ENCODE assay signal across 15 cellular contexts in the genomic region with DNA sequence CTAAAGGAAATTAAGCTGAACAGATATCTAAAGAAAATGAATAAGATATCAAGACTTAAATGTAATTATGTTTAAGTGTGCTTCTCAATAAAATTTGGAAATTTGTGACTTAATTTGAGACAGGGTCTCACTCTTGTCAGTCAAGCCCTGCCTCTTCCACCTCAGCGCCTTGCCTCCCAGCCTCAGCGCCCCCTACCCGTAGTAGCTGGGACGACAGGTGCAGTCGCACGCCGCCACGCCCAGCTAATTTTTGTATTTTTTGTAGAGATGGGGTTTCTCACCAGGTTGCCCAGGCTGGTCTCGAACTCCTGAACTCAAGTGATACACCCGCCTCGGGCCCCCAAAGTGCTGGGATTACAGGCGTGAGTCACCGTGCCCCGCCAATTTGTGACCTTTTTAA.
DNase-seq lines count a peak whose midpoint lies in the region; ATAC-seq and TF ChIP-seq lines count a peak whose summit lies in the region.
"Had no signal": no experiment of that assay in that cellular context is flagged by ENCODE, and none has a peak within 500 bp of the region (broad histone marks: within the 10 kb centered on the region; RNA-seq: fewer than 3 reads in every experiment).

No MANE protein-coding gene starts in this region.

- H3K36me3 Mint-ChIP-seq in glutamatergic neuron (ENCODE audit: unreplicated experiment), result no peaks in the 10 kb centered on the region

- H3K9me3 Mint-ChIP-seq in glutamatergic neuron (ENCODE audit: unreplicated experiment), result no peaks in the 10 kb centered on the region
- H3K9me3 Mint-ChIP-seq: activated B cell treated with CpG ODN at 0.5 μM for 24 hours had no signal

- H3K27me3 Mint-ChIP-seq in glutamatergic neuron (ENCODE audit: unreplicated experiment), result no peaks in the 10 kb centered on the region
- H3K27me3 Mint-ChIP-seq: activated B cell treated with CpG ODN at 0.5 μM for 24 hours; effector memory CD8-positive, alpha-beta T cell had no signal

- H3K4me1 Mint-ChIP-seq in glutamatergic neuron (ENCODE audit: low read depth, unreplicated experiment), result peaks cover 3% of the 10 kb centered on the region
- H3K4me1 Mint-ChIP-seq: activated B cell treated with CpG ODN at 0.5 μM for 24 hours had no signal

- peak; percentile 52 for TF ChIP-seq CTCF in Panc1 (IDR thresholded peaks at IDR 0.05)
- peak; percentile 83 for TF ChIP-seq CTCF in glutamatergic neuron (IDR thresholded peaks at IDR 0.05; ENCODE audit: partially characterized antibody, unreplicated experiment)

- no peak for ATAC-seq in Panc1
- ATAC-seq in GM19452 (IDR thresholded peaks at IDR 0.05; ENCODE audit: unreplicated experiment), result no peak
- ATAC-seq: effector memory CD8-positive, alpha-beta T cell; lower lobe of right lung; upper lobe of right lung had no signal

- no TSS peak for BruUV-seq in Panc1 (replicated peaks; lab: Mats Ljungman, UMichigan)

- H3K27me3 ChIP-seq in Panc1 (ENCODE audit: control insufficient read depth, insufficient read depth, low read length), result no peaks in the 10 kb centered on the region
- H3K27me3 ChIP-seq: ovary, upper lobe of right lung had no signal

- no peaks in the 10 kb centered on the region for H3K36me3 ChIP-seq in Panc1 (ENCODE audit: control insufficient read depth, insufficient read depth, low read length)
- H3K36me3 ChIP-seq: lower lobe of right lung, ovary, upper lobe of right lung had no signal

- POLR2A ChIA-PET in Panc1 (lab: Charles Lee), result no interaction called here

- H3K27ac Mint-ChIP-seq in glutamatergic neuron (ENCODE audit: unreplicated experiment), result no peak overlapping the region
- H3K27ac Mint-ChIP-seq: activated B cell treated with CpG ODN at 0.5 μM for 24 hours; effector memory CD8-positive, alpha-beta T cell had no signal

- no peak overlapping the region for H3K4me3 Mint-ChIP-seq in glutamatergic neuron (ENCODE audit: unreplicated experiment)
- H3K4me3 Mint-ChIP-seq: activated B cell treated with CpG ODN at 0.5 μM for 24 hours; effector memory CD8-positive, alpha-beta T cell had no signal

- intact Hi-C loops in Panc1 (cut with micrococcal nuclease; ENCODE audit: unreplicated experiment), result no loop called here

- CTCF ChIA-PET in Panc1 (lab: Charles Lee), result no interaction called here

- H3K4me1 ChIP-seq in Panc1 (ENCODE audit: control insufficient read depth, insufficient read depth, low read length), result no peaks in the 10 kb centered on the region
- H3K4me1 ChIP-seq: lower lobe of right lung, upper lobe of right lung had no signal

- no peak overlapping the region for H3K4me3 ChIP-seq in Panc1 (ENCODE audit: low read depth in 2 of 2, low read length in 2 of 2)
- H3K4me3 ChIP-seq: lower lobe of right lung, ovary, upper lobe of right lung had no signal

- in situ Hi-C loops in Panc1 (cut with HindIII; ENCODE audit: low pct_unique_long_range_greater_than_20kb, low sequenced_read_pairs), result no loop called here

- no peak overlapping the region for H3K27ac ChIP-seq in Panc1 (ENCODE audit: low read length)
- H3K27ac ChIP-seq: lower lobe of right lung, ovary, upper lobe of right lung had no signal

- H3K9me3 ChIP-seq in Panc1 (ENCODE audit: control insufficient read depth, insufficient read depth, low read depth, low read length), result no peaks in the 10 kb centered on the region
- H3K9me3 ChIP-seq: lower lobe of right lung, ovary, upper lobe of right lung had no signal

- DNase-seq in stimulated activated CD4-positive, alpha-beta T cell treated with anti-CD3 and anti-CD28 coated beads, Interleukin-15, amount 100 ng/mL, for 24 hours, result peak; percentile 9
- DNase-seq in stimulated activated CD4-positive, alpha-beta T cell treated with anti-CD3 and anti-CD28 coated beads, Interleukin-1b, Interleukin-23, amount 100 ng/mL, for 48 hours, result no peak
- DNase-seq in Panc1 (ENCODE audit: low read depth, low spot score) (no peak), glutamatergic neuron (peak; percentile 78), NCI-H2081 (lab: John Stamatoyannopoulos, UW) (no peak), foreskin melanocyte (no peak), NCI-H2227 treated with DMSO at 0.1 percent for 48 hours (lab: John Stamatoyannopoulos, UW) (no peak)
- DNase-seq: activated B cell treated with CpG ODN at 0.5 μM for 24 hours; effector memory CD8-positive, alpha-beta T cell; KG1; lower lobe of right lung; NCI-H1930; ovary; upper lobe of right lung had no signal

Comparison
In these comparisons a context has a peak if more than half of its experiments do, and no peak if none do; other contexts are left out.
1. DNase-seq: peak in stimulated activated CD4-positive, alpha-beta T cell treated with anti-CD3 and anti-CD28 coated beads, Interleukin-15, amount 100 ng/mL, for 24 hours (single experiment) and glutamatergic neuron (single experiment); none in stimulated activated CD4-positive, alpha-beta T cell treated with anti-CD3 and anti-CD28 coated beads, Interleukin-1b, Interleukin-23, amount 100 ng/mL, for 48 hours (single experiment), Panc1 (single experiment), NCI-H2081 (0 of 2), foreskin melanocyte (single experiment) and NCI-H2227 treated with DMSO at 0.1 percent for 48 hours (single experiment).